In genomic region chr17:47204722-47205418, GRCh38 we compare ENCODE assay signal across 8 cellular contexts. TPM values are rescaled to one million over a fixed set of nuclear protein-coding genes. Genes with fewer than 3 reads are reported as not detected.
DNase-seq lines count a peak whose midpoint lies in the region; ATAC-seq lines count a peak whose summit lies in the region.

No MANE protein-coding gene starts in this region.

- DNase-seq in GM03348 (ENCODE audit: low spot score) (peak; percentile 41), NAMALWA (ENCODE audit: low spot score) (peak; percentile 93), immature natural killer cell (peak; percentile 35 to 45 (median 40)), NCI-H774 (lab: John Stamatoyannopoulos, UW) (no peak)
- peak; percentile 39 for DNase-seq in activated naive CD4-positive, alpha-beta T cell treated with anti-CD3 and anti-CD28 coated beads, Interleukin-2, amount 10 ng/mL, durations not matched to agents 7 days and 5 days
- DNase-seq in stimulated activated naive B cell treated with anti-CD40 and anti-IgM and Interleukin-4, amounts not matched to agents 10 μg/mL and 1 μg/mL and 100 μg/mL, for 72 hours = peak; percentile 36

- peak overlapping the region; percentile 96 for H3K27ac Mint-ChIP-seq in activated naive CD4-positive, alpha-beta T cell treated with anti-CD3 and anti-CD28 coated beads, Interleukin-2, amount 10 ng/mL, durations not matched to agents 7 days and 5 days
- peak overlapping the region; percentile 77 to 95 (median 90) for H3K27ac Mint-ChIP-seq in immature natural killer cell
- H3K27ac Mint-ChIP-seq in stimulated activated naive B cell treated with anti-CD40 and anti-IgM and Interleukin-4, amounts not matched to agents 10 μg/mL and 1 μg/mL and 100 μg/mL, for 72 hours = peak overlapping the region; percentile 77

- ATAC-seq in GM21619 (IDR thresholded peaks at IDR 0.05; ENCODE audit: unreplicated experiment) = peak; percentile 41
- peak; percentile 68 to 71 for ATAC-seq in stimulated activated naive B cell treated with anti-CD40 and anti-IgM and Interleukin-4, amounts not matched to agents 10 μg/mL and 1 μg/mL and 100 μg/mL, for 72 hours (replicated peaks)
- no peak for ATAC-seq in HG03565 (IDR thresholded peaks at IDR 0.05; ENCODE audit: unreplicated experiment)

- no peaks in the 10 kb centered on the region for H3K36me3 Mint-ChIP-seq in activated naive CD4-positive, alpha-beta T cell treated with anti-CD3 and anti-CD28 coated beads, Interleukin-2, amount 10 ng/mL, durations not matched to agents 7 days and 5 days
- H3K36me3 Mint-ChIP-seq in immature natural killer cell = no peaks in the 10 kb centered on the region
- no peaks in the 10 kb centered on the region for H3K36me3 Mint-ChIP-seq in stimulated activated naive B cell treated with anti-CD40 and anti-IgM and Interleukin-4, amounts not matched to agents 10 μg/mL and 1 μg/mL and 100 μg/mL, for 72 hours

- CTCF ChIA-PET in activated naive CD4-positive, alpha-beta T cell treated with anti-CD3 and anti-CD28 coated beads, Interleukin-2, amount 10 ng/mL, durations not matched to agents 7 days and 5 days (lab: Charles Lee) = interaction anchor here (0.9 to 3.8 kb wide), 3 partner anchors 13 to 60 kb away, joined by 3 to 15 read pairs (median 3); no protein-coding TSS in a partner anchor

- H3K9me3 Mint-ChIP-seq in activated naive CD4-positive, alpha-beta T cell treated with anti-CD3 and anti-CD28 coated beads, Interleukin-2, amount 10 ng/mL, durations not matched to agents 7 days and 5 days = no peaks in the 10 kb centered on the region
- no peaks in the 10 kb centered on the region for H3K9me3 Mint-ChIP-seq in immature natural killer cell
- H3K9me3 Mint-ChIP-seq in stimulated activated naive B cell treated with anti-CD40 and anti-IgM and Interleukin-4, amounts not matched to agents 10 μg/mL and 1 μg/mL and 100 μg/mL, for 72 hours = peaks cover 0 to 2% of the 10 kb centered on the region in 2 donors

- peak overlapping the region; percentile 46 for H3K4me3 Mint-ChIP-seq in activated naive CD4-positive, alpha-beta T cell treated with anti-CD3 and anti-CD28 coated beads, Interleukin-2, amount 10 ng/mL, durations not matched to agents 7 days and 5 days
- peak overlapping the region; percentile 59 to 68 (median 67) for H3K4me3 Mint-ChIP-seq in immature natural killer cell
- peak overlapping the region; percentile 63 to 67 for H3K4me3 Mint-ChIP-seq in stimulated activated naive B cell treated with anti-CD40 and anti-IgM and Interleukin-4, amounts not matched to agents 10 μg/mL and 1 μg/mL and 100 μg/mL, for 72 hours

- peaks cover 58% of the 10 kb centered on the region for H3K4me1 Mint-ChIP-seq in activated naive CD4-positive, alpha-beta T cell treated with anti-CD3 and anti-CD28 coated beads, Interleukin-2, amount 10 ng/mL, durations not matched to agents 7 days and 5 days
- H3K4me1 Mint-ChIP-seq in immature natural killer cell = peaks cover 28 to 34% of the 10 kb centered on the region in 2 donors
- peaks cover 62 to 84% of the 10 kb centered on the region in 2 donors for H3K4me1 Mint-ChIP-seq in stimulated activated naive B cell treated with anti-CD40 and anti-IgM and Interleukin-4, amounts not matched to agents 10 μg/mL and 1 μg/mL and 100 μg/mL, for 72 hours

- H3K27me3 Mint-ChIP-seq in activated naive CD4-positive, alpha-beta T cell treated with anti-CD3 and anti-CD28 coated beads, Interleukin-2, amount 10 ng/mL, durations not matched to agents 7 days and 5 days = peaks cover 10% of the 10 kb centered on the region
- H3K27me3 Mint-ChIP-seq in immature natural killer cell (ENCODE audit: low read depth in 3 of 3) = peaks cover 0 to 2% (median 2%) of the 10 kb centered on the region in 3 donors
- H3K27me3 Mint-ChIP-seq in stimulated activated naive B cell treated with anti-CD40 and anti-IgM and Interleukin-4, amounts not matched to agents 10 μg/mL and 1 μg/mL and 100 μg/mL, for 72 hours = no peaks in the 10 kb centered on the region

RNA-seq across cellular contexts. Expression of gene MYL4, which starts 4.3 kb away (rescaled TPM):
- polyA plus RNA-seq in immature natural killer cell = under 1 TPM in 1 of 3 donors, not detected in 2; 0.39 TPM

RNA-seq across cellular contexts. Expression of gene CDC27, which starts 15.8 kb away (rescaled TPM):
- 10 to 100 TPM; 50.3 to 98.5 (median 71.1) TPM for polyA plus RNA-seq in immature natural killer cell

RNA-seq across cellular contexts. Expression of gene ITGB3, which starts 48.8 kb away (rescaled TPM):
- 10 to 100 TPM in 1 of 3 donors, 1 to 10 TPM in 1, not detected in 1; 1.1 to 11.0 TPM for polyA plus RNA-seq in immature natural killer cell
